Comparison of ENCODE assay signal across 8 cellular contexts in genomic region chr21:44880762-44881585, GRCh38. TPM values are rescaled to one million over a fixed set of nuclear protein-coding genes. Genes with fewer than 3 reads are reported as not detected.
A peak's percentile ranks its signal among the peaks of the same experiment; 100 is the strongest.
DNase-seq lines count a peak whose midpoint lies in the region; ATAC-seq and TF ChIP-seq lines count a peak whose summit lies in the region.

No MANE protein-coding gene starts in this region.

- H2AFZ ChIP-seq in smooth muscle cell (ENCODE audit: low read depth) (no peak overlapping the region), GM23338 (no peak overlapping the region)

- H3K4me3 ChIP-seq in SJSA1 (no peak overlapping the region), smooth muscle cell (no peak overlapping the region), GM23338 (no peak overlapping the region)

- peak overlapping the region; percentile 4 for H3K9ac ChIP-seq in smooth muscle cell (ENCODE audit: low read depth)

- peaks cover 49% of the 10 kb centered on the region for H3K4me1 ChIP-seq in SJSA1 (replicated peaks)
- H3K4me1 ChIP-seq in smooth muscle cell (ENCODE audit: low read depth), result no peaks in the 10 kb centered on the region
- H3K4me1 ChIP-seq in GM23338 (ENCODE audit: insufficient read depth), result no peaks in the 10 kb centered on the region

- no peaks in the 10 kb centered on the region for H3K79me2 ChIP-seq in smooth muscle cell (ENCODE audit: low read depth)
- no peaks in the 10 kb centered on the region for H3K79me2 ChIP-seq in GM23338 (replicated peaks; ENCODE audit: insufficient read depth)

- no peaks in the 10 kb centered on the region for H3K36me3 Mint-ChIP-seq in GM23338 (ENCODE audit: low read depth)
- no peaks in the 10 kb centered on the region for H3K36me3 Mint-ChIP-seq in WTC11

- H3K27ac Mint-ChIP-seq in GM23338 (no peak overlapping the region), WTC11 (no peak overlapping the region)

- H3K27me3 ChIP-seq in SJSA1 (replicated peaks) (no peaks in the 10 kb centered on the region), smooth muscle cell (ENCODE audit: low read depth) (no peaks in the 10 kb centered on the region), GM23338 (ENCODE audit: insufficient read depth) (peaks cover 8% of the 10 kb centered on the region)

- POLR2A ChIA-PET in WTC11 (lab: Charles Lee), result no interaction called here

- intact Hi-C loops in head of caudate nucleus (cut with DNase I), result no loop called here

- H3K27ac ChIP-seq in SJSA1 (peak overlapping the region; percentile 66), smooth muscle cell (ENCODE audit: low read depth) (peak overlapping the region; percentile 54), GM23338 (ENCODE audit: low read depth) (no peak overlapping the region)

- H3K9me3 Mint-ChIP-seq in GM23338 (no peaks in the 10 kb centered on the region), WTC11 (peaks cover 3% of the 10 kb centered on the region; the same call in 1 of the 2 replicates)

- H3K27me3 Mint-ChIP-seq in GM23338 (ENCODE audit: insufficient read depth, low read depth, poor library complexity), result peaks cover 7% of the 10 kb centered on the region
- peaks cover 7% of the 10 kb centered on the region for H3K27me3 Mint-ChIP-seq in WTC11 (ENCODE audit: low read depth)

- H3F3A ChIP-seq in smooth muscle cell (ENCODE audit: low read depth), result peaks cover 9% of the 10 kb centered on the region
- H3F3A ChIP-seq in GM23338 (replicated peaks; ENCODE audit: low read depth), result no peaks in the 10 kb centered on the region

- peak overlapping the region; percentile 48 for H3K4me2 ChIP-seq in smooth muscle cell
- no peak overlapping the region for H3K4me2 ChIP-seq in GM23338

- H3K9me3 ChIP-seq in SJSA1 (replicated peaks) (no peaks in the 10 kb centered on the region), smooth muscle cell (replicated peaks; ENCODE audit: low read depth) (no peaks in the 10 kb centered on the region)

- H3K36me3 ChIP-seq in SJSA1, result peaks cover 13% of the 10 kb centered on the region
- no peaks in the 10 kb centered on the region for H3K36me3 ChIP-seq in smooth muscle cell (ENCODE audit: low read depth)
- H3K36me3 ChIP-seq in GM23338 (ENCODE audit: insufficient read depth), result no peaks in the 10 kb centered on the region

- WGBS in smooth muscle cell (ENCODE audit: low lambda C conversion rate), result 57% methylated on average over 6 of the region's 6 CpGs

- DNase-seq in HCEC 1CT (peak; percentile 60), SJSA1 (ENCODE audit: low read depth in 1 of 2, low spot score in 2 of 2) (peak; percentile 70 to 84), fibroblast of peridontal ligament (ENCODE audit: extremely low read depth) (peak; percentile 39), smooth muscle cell (lab: John Stamatoyannopoulos, UW; ENCODE audit: unreplicated experiment) (no peak), GM23338 (ENCODE audit: low spot score) (no peak), head of caudate nucleus (no peak), WTC11 (ENCODE audit: low spot score) (no peak)

- ATAC-seq in GM23338 (no peak), GM21529 (IDR thresholded peaks at IDR 0.05; ENCODE audit: unreplicated experiment) (no peak), WTC11 (no peak)

- peaks cover 3% of the 10 kb centered on the region; the same call in 1 of the 3 replicates for H3K4me1 Mint-ChIP-seq in GM23338
- peaks cover 5% of the 10 kb centered on the region for H3K4me1 Mint-ChIP-seq in WTC11

- no peaks in the 10 kb centered on the region for H4K20me1 ChIP-seq in smooth muscle cell (ENCODE audit: low read depth)
- no peaks in the 10 kb centered on the region; the same call in 1 of the 2 replicates for H4K20me1 ChIP-seq in GM23338 (replicated peaks; ENCODE audit: insufficient read depth)

- H3K4me3 Mint-ChIP-seq in GM23338, result no peak overlapping the region
- H3K4me3 Mint-ChIP-seq in WTC11, result no peak overlapping the region

- H3K9me2 ChIP-seq in GM23338 (ENCODE audit: insufficient read depth), result no peaks in the 10 kb centered on the region

- TF ChIP-seq CTCF in smooth muscle cell (IDR thresholded peaks at IDR 0.05; ENCODE audit: borderline replicate concordance, insufficient read depth, poor library complexity, severe bottlenecking), result no peak
- TF ChIP-seq CTCF in GM23338 (conservative IDR thresholded peaks at IDR 0.05; ENCODE audit: low read depth in 2 of 2), result no peak
- TF ChIP-seq CTCF in WTC11 (IDR thresholded peaks at IDR 0.05), result no peak

- CTCF ChIA-PET in WTC11 (lab: Charles Lee), result interaction anchor here (1.2 kb wide), 1 partner anchor 51 kb away, joined by 3 read pairs; no protein-coding TSS in a partner anchor

TF ChIP-seq in GM23338, 12 proteins besides CTCF, POLR2A, EP300 and RAD21 (continues in another document):
- TF ChIP-seq NANOG (IDR thresholded peaks at IDR 0.05; ENCODE audit: borderline replicate concordance) (no peak), POLR2AphosphoS5 (IDR thresholded peaks at IDR 0.05; ENCODE audit: low read depth) (no peak), ZNF331 (CRISPR knock-in tag; IDR thresholded peaks at IDR 0.05; ENCODE audit: low read depth) (no peak), JUNB (IDR thresholded peaks at IDR 0.05; ENCODE audit: unreplicated experiment) (no peak), EZH2 (IDR thresholded peaks at IDR 0.05; ENCODE audit: low read depth, unreplicated experiment) (no peak), ETS1 (IDR thresholded peaks at IDR 0.05) (no peak), CREB1 (CRISPR knock-in tag; IDR thresholded peaks at IDR 0.05; ENCODE audit: low read depth) (no peak)

TF ChIP-seq in WTC11, 78 proteins besides CTCF, POLR2A, EP300 and RAD21 (continues in another document):
- no peak for TF ChIP-seq SOX15 (CRISPR knock-in tag; IDR thresholded peaks at IDR 0.05)
- TF ChIP-seq E2F1 (CRISPR knock-in tag; IDR thresholded peaks at IDR 0.05), result no peak
- no peak for TF ChIP-seq GTF2I (CRISPR knock-in tag; conservative IDR thresholded peaks at IDR 0.05)
- TF ChIP-seq ZNF138 (CRISPR knock-in tag; conservative IDR thresholded peaks at IDR 0.05), result no peak
- TF ChIP-seq ZNF317 (CRISPR knock-in tag; IDR thresholded peaks at IDR 0.05; ENCODE audit: borderline replicate concordance, low read depth), result no peak
- TF ChIP-seq NFATC4 (CRISPR knock-in tag; IDR thresholded peaks at IDR 0.05), result no peak
- no peak for TF ChIP-seq CBFB (CRISPR knock-in tag; IDR thresholded peaks at IDR 0.05; ENCODE audit: low read depth)
- TF ChIP-seq ZMAT4 (CRISPR knock-in tag; IDR thresholded peaks at IDR 0.05), result no peak
- TF ChIP-seq JAZF1 (CRISPR knock-in tag; IDR thresholded peaks at IDR 0.05), result no peak
- no peak for TF ChIP-seq JUN (CRISPR knock-in tag; IDR thresholded peaks at IDR 0.05)
- TF ChIP-seq TEAD4 (CRISPR knock-in tag; IDR thresholded peaks at IDR 0.05), result no peak
- no peak for TF ChIP-seq STAT6 (CRISPR knock-in tag; conservative IDR thresholded peaks at IDR 0.05; ENCODE audit: low read depth)
- no peak for TF ChIP-seq SMAD3 (CRISPR knock-in tag; IDR thresholded peaks at IDR 0.05; ENCODE audit: borderline replicate concordance)

RNA-seq across cellular contexts. Expression of gene PTTG1IP, which starts 7.5 kb away (rescaled TPM):
- 403 and 590 TPM in 2 replicates for total RNA-seq in SJSA1 (2014; rRNA removed; shearing (Covaris generic))
- 331 and 369 TPM in 2 replicates for total RNA-seq in smooth muscle cell
- 314 and 340 TPM in 2 replicates for polyA plus RNA-seq in smooth muscle cell
- 168 and 172 TPM in 2 replicates for total RNA-seq in GM23338 (2014; rRNA removed; shearing (Covaris generic))
- 96.0 and 99.9 TPM in 2 replicates for polyA plus RNA-seq in GM23338 (2016; fragmentation: Nextera tagmentation; extraction: Ambion mirVana)
- 96.0 to 117 TPM (median 112 TPM) in 3 replicates for total RNA-seq in WTC11 (2021)

RNA-seq across cellular contexts. Expression of gene ITGB2, which starts 39.7 kb away (rescaled TPM):
- 116 and 120 TPM in 2 replicates for total RNA-seq in SJSA1 (2014; rRNA removed; shearing (Covaris generic))
- 0.18 TPM in 1 of 2 replicates, not detected in the other for total RNA-seq in smooth muscle cell
- polyA plus RNA-seq in smooth muscle cell, result 0.86 and 1.0 TPM in 2 replicates
- total RNA-seq in GM23338 (2014; rRNA removed; shearing (Covaris generic)), result 0.63 TPM in 1 of 2 replicates, not detected in the other
- polyA plus RNA-seq in GM23338 (2016; fragmentation: Nextera tagmentation; extraction: Ambion mirVana), result 0.40 and 0.44 TPM in 2 replicates
- total RNA-seq in WTC11 (2021), result 1.0 to 1.5 TPM (median 1.5 TPM) in 3 replicates

RNA-seq across cellular contexts. Expression of gene SLX9, which starts 58.9 kb away (rescaled TPM):
- 25.5 and 31.6 TPM in 2 replicates for total RNA-seq in SJSA1 (2014; rRNA removed; shearing (Covaris generic))
- total RNA-seq in smooth muscle cell, result 13.9 and 15.9 TPM in 2 replicates
- 26.6 and 32.7 TPM in 2 replicates for polyA plus RNA-seq in smooth muscle cell
- total RNA-seq in GM23338 (2014; rRNA removed; shearing (Covaris generic)), result 36.3 and 41.5 TPM in 2 replicates
- polyA plus RNA-seq in GM23338 (2016; fragmentation: Nextera tagmentation; extraction: Ambion mirVana), result 46.9 and 48.0 TPM in 2 replicates
- 72.8 to 81.0 TPM (median 77.2 TPM) in 3 replicates for total RNA-seq in WTC11 (2021)

Comparison
In these comparisons a context has a peak if more than half of its experiments do, and no peak if none do; other contexts are left out.
1. DNase-seq: peak in HCEC 1CT (single experiment), SJSA1 (2 of 2) and fibroblast of peridontal ligament (single experiment); none in smooth muscle cell (single experiment), GM23338 (single experiment), head of caudate nucleus (0 of 42) and WTC11 (single experiment).
2. RNA of gene ITGB2, which starts 39.7 kb away (total RNA-seq): 116 to 120 TPM in SJSA1; 1.0 to 1.5 TPM in WTC11, 0.63 TPM in GM23338 and 0.18 TPM in smooth muscle cell; every median in the first group is over 10 times any median in the second.